Comparison of ENCODE assay signal across 31 cellular contexts in the genomic region with DNA sequence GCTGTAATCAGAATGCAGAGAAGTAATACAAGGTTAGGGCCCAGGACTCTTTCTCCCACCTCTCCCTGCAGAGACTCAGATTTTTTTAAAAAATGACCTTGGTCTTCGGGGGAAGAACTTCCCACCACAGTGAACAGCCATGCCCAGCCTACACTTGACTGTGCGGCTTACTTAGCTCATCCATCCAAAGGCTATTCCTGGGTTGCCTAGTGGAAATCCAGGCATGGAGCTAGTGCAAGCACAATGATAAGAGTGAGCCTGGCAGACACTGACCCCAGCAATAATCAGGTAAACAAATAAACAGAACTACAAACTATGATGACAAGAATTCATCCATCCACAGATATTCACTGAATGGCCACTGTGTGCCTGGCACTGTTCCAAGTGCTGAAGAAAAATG. TPM values are rescaled to one million over a fixed set of nuclear protein-coding genes. Genes with fewer than 3 reads are reported as not detected.
"Had no signal": no experiment of that assay in that cellular context is flagged by ENCODE, and none has a peak within 500 bp of the region (broad histone marks: within the 10 kb centered on the region; RNA-seq: fewer than 3 reads in every experiment).

No MANE protein-coding gene starts in this region.

- H3K36me3 Mint-ChIP-seq: mesothelial cell of epicardium; natural killer cell treated with Interleukin-12 subunit alpha and Interleukin-12 subunit beta and Interleukin-15 and Interleukin-18, amount 100 ng/mL, for 72 hours; stimulated activated memory B cell treated with anti-CD40 and anti-IgM and Interleukin-4, amounts not matched to agents 10 μg/mL and 1 μg/mL and 100 μg/mL, for 72 hours had no signal

- H3K4me1 Mint-ChIP-seq: stimulated activated memory B cell treated with anti-CD40 and anti-IgM and Interleukin-4, amounts not matched to agents 10 μg/mL and 1 μg/mL and 100 μg/mL, for 72 hours had no signal

- FAIRE-seq: endometrium, kidney, pancreas, urothelium cell line had no signal

- DNase-seq: dermis blood vessel endothelial cell; effector memory CD4-positive, alpha-beta T cell; erythroblast; esophagus squamous epithelium; foreskin melanocyte; glutamatergic neuron; kidney; mesenchymal stem cell; mucosa of descending colon; naive B cell; pancreas; spleen; stimulated activated CD4-positive, alpha-beta T cell treated with anti-CD3 and anti-CD28 coated beads, Interleukin-4, amount 100 ng/mL, for 4 hours; stimulated activated naive CD8-positive, alpha-beta T cell treated with anti-CD3 and anti-CD28 coated beads, Interleukin-15, Interleukin-2, amounts not matched to agents 100 U/mL and 50 U/mL, for 24 hours; substantia nigra; testis; tibial artery; upper lobe of left lung had no signal

- H3K9me3 Mint-ChIP-seq: mesothelial cell of epicardium, neural crest cell had no signal

- ATAC-seq: mucosa of descending colon; natural killer cell treated with Interleukin-12 subunit alpha and Interleukin-12 subunit beta and Interleukin-15 and Interleukin-18, amount 100 ng/mL, for 72 hours; pancreas; stimulated activated memory B cell treated with anti-CD40 and anti-IgM and Interleukin-4, amounts not matched to agents 10 μg/mL and 1 μg/mL and 100 μg/mL, for 72 hours; stimulated activated naive CD8-positive, alpha-beta T cell treated with anti-CD3 and anti-CD28 coated beads, Interleukin-15, Interleukin-2, amounts not matched to agents 100 U/mL and 50 U/mL, for 24 hours had no signal

- H3K27ac Mint-ChIP-seq: mesothelial cell of epicardium; naive B cell; natural killer cell treated with Interleukin-12 subunit alpha and Interleukin-12 subunit beta and Interleukin-15 and Interleukin-18, amount 100 ng/mL, for 72 hours; stimulated activated memory B cell treated with anti-CD40 and anti-IgM and Interleukin-4, amounts not matched to agents 10 μg/mL and 1 μg/mL and 100 μg/mL, for 72 hours had no signal

- H3K27me3 ChIP-seq: esophagus squamous epithelium, neutrophil, pancreas, testis, tibial artery, upper lobe of left lung had no signal

- H3K27ac ChIP-seq: coronary artery, esophagus squamous epithelium, neutrophil, skin epidermis, spleen, tibial artery, upper lobe of left lung had no signal

- H3K4me3 ChIP-seq: coronary artery, esophagus squamous epithelium, mucosa of descending colon, pancreas, skin epidermis, spleen, testis, tibial artery, upper lobe of left lung had no signal

- H3K9me3 ChIP-seq: esophagus squamous epithelium, mucosa of descending colon, neutrophil, pancreas, spleen, testis, tibial artery, upper lobe of left lung had no signal

- H3K4me3 Mint-ChIP-seq: mesothelial cell of epicardium; naive B cell; natural killer cell treated with Interleukin-12 subunit alpha and Interleukin-12 subunit beta and Interleukin-15 and Interleukin-18, amount 100 ng/mL, for 72 hours; neural crest cell; stimulated activated memory B cell treated with anti-CD40 and anti-IgM and Interleukin-4, amounts not matched to agents 10 μg/mL and 1 μg/mL and 100 μg/mL, for 72 hours had no signal

- H3K36me3 ChIP-seq: esophagus squamous epithelium, neutrophil, tibial artery, upper lobe of left lung had no signal

RNA-seq across cellular contexts. Expression of gene SERPINA5, which starts 14.7 kb away (rescaled TPM):
- total RNA-seq: natural killer cell treated with Interleukin-12 subunit alpha and Interleukin-12 subunit beta and Interleukin-15 and Interleukin-18, amount 100 ng/mL, for 72 hours had no signal

RNA-seq across cellular contexts. Expression of gene SERPINA3, which starts 16.3 kb away (rescaled TPM):
- total RNA-seq: lung microvascular endothelial cell; natural killer cell treated with Interleukin-12 subunit alpha and Interleukin-12 subunit beta and Interleukin-15 and Interleukin-18, amount 100 ng/mL, for 72 hours; neural crest cell had no signal

RNA-seq across cellular contexts. Expression of gene SERPINA4, which starts 34.7 kb away (rescaled TPM):
- total RNA-seq: dermis blood vessel endothelial cell; esophagus squamous epithelium; lower leg skin; lung microvascular endothelial cell; mesothelial cell of epicardium; mucosa of descending colon; natural killer cell treated with Interleukin-12 subunit alpha and Interleukin-12 subunit beta and Interleukin-15 and Interleukin-18, amount 100 ng/mL, for 72 hours; neural crest cell; omental fat pad; posterior vena cava; spleen had no signal
- polyA plus RNA-seq: spleen had no signal
